18 cellular contexts compared by ENCODE assay signal in genomic region chr17:72529386-72529785, GRCh38.
DNase-seq lines count a peak whose midpoint lies in the region; ATAC-seq and FAIRE-seq lines count a peak whose summit lies in the region.
"Had no signal": no experiment of that assay in that cellular context is flagged by ENCODE, and none has a peak within 500 bp of the region (broad histone marks: within the 10 kb centered on the region; RNA-seq: fewer than 3 reads in every experiment).

No MANE protein-coding gene starts in this region.

- DNase-seq in NCI-H2029 (lab: John Stamatoyannopoulos, UW) (peak; percentile 13), NCI-H2029 treated with DMSO at 0.1 percent for 48 hours (lab: John Stamatoyannopoulos, UW) (no peak), NCI-H345 treated with DMSO at 0.1 percent for 48 hours (lab: John Stamatoyannopoulos, UW; ENCODE audit: unreplicated experiment) (peak; percentile 77), glomerular visceral epithelial cell (ENCODE audit: extremely low spot score) (peak; percentile 54), urothelium cell line (ENCODE audit: low spot score) (no peak), dedifferentiated amniotic fluid mesenchymal stem cell (ENCODE audit: extremely low spot score) (no peak), cortex of kidney (lab: John Stamatoyannopoulos, UW) (no peak)
- DNase-seq: activated CD4-positive, alpha-beta T cell treated with anti-CD3 and anti-CD28 coated beads, Interleukin-2, amount 50 U/mL, for 48 hours; aorta; CD8-positive, alpha-beta T cell; left lung; MV-4-11; SIG-M5; stimulated activated CD4-positive, alpha-beta T cell treated with anti-CD3 and anti-CD28 coated beads, Interleukin-2, amount 100 ng/mL, for 24 hours; transverse colon had no signal

- no peak for ATAC-seq in GM21423 (IDR thresholded peaks at IDR 0.05; ENCODE audit: unreplicated experiment)
- ATAC-seq: CD8-positive, alpha-beta T cell; left lung had no signal

- peak; percentile 17 for FAIRE-seq in urothelium cell line (lab: Jason Lieb, UNC)
- FAIRE-seq: A204.1, GM18507 had no signal

Comparison
In these comparisons a context has a peak if more than half of its experiments do, and no peak if none do; other contexts are left out.
1. DNase-seq: peak in NCI-H2029 (single experiment), NCI-H345 treated with DMSO at 0.1 percent for 48 hours (single experiment) and glomerular visceral epithelial cell (single experiment); none in NCI-H2029 treated with DMSO at 0.1 percent for 48 hours (single experiment), urothelium cell line (single experiment), dedifferentiated amniotic fluid mesenchymal stem cell (single experiment) and cortex of kidney (single experiment).